In genomic region chr13:71864094-71864980, GRCh38 we compare ENCODE assay signal across 8 cellular contexts. TPM values are rescaled to one million over a fixed set of nuclear protein-coding genes. Genes with fewer than 3 reads are reported as not detected.
DNase-seq lines count a peak whose midpoint lies in the region; ATAC-seq, FAIRE-seq and TF ChIP-seq lines count a peak whose summit lies in the region.

No MANE protein-coding gene starts in this region.

- H3K36me3 ChIP-seq in left lung (no peaks in the 10 kb centered on the region), testis (ENCODE audit: low read depth, missing control alignments) (no peaks in the 10 kb centered on the region)

- ATAC-seq in left lung (peak; percentile 65), HG03378 (IDR thresholded peaks at IDR 0.05; ENCODE audit: unreplicated experiment) (no peak)

- no peak for TF ChIP-seq POLR2A in testis (IDR thresholded peaks at IDR 0.05)
- no peak for TF ChIP-seq POLR2A in GM12892 (IDR thresholded peaks at IDR 0.05; ENCODE audit: low read depth, low read length)

- no peak for FAIRE-seq in GM12892 (lab: Jason Lieb, UNC)

- H3K4me3 ChIP-seq in cardiac fibroblast (replicated peaks in 1 of 2; ENCODE audit: low read depth in 2 of 2, low read length in 2 of 2) = peak overlapping the region; percentile 36 to 45
- H3K4me3 ChIP-seq in left lung = peak overlapping the region; percentile 56 to 91
- peak overlapping the region; percentile 54 to 61 for H3K4me3 ChIP-seq in testis

- DNase-seq in ELF-1 (ENCODE audit: low read depth, low spot score) (peak; percentile 64), NCI-H2171 (lab: John Stamatoyannopoulos, UW) (peak; percentile 84), cardiac fibroblast (ENCODE audit: low read depth in 2 of 2) (peak; percentile 3 to 14), left lung (peak; percentile 67 to 88), testis (peak; percentile 34), GDM1 (lab: John Stamatoyannopoulos, UW) (no peak), GM12892 (ENCODE audit: insufficient read length) (no peak)

- WGBS in testis, 2 donors = 3 to 4% methylated on average over 39 of the region's 39 CpGs

- H3K27me3 ChIP-seq in left lung (peaks cover 9 to 38% of the 10 kb centered on the region in 2 donors), testis (no peaks in the 10 kb centered on the region)

- H3K27ac ChIP-seq in left lung = peak overlapping the region; percentile 77 to 86
- peak overlapping the region in 1 of 2 donors; percentile 26 for H3K27ac ChIP-seq in testis

- H3K4me1 ChIP-seq in left lung (peaks cover 0 to 33% of the 10 kb centered on the region in 2 donors), testis (no peaks in the 10 kb centered on the region)

- intact Hi-C loops in left lung (cut with DNase I) = no loop called here
- intact Hi-C loops in testis (cut with DNase I; ENCODE audit: low total_unique reads) = no loop called here

- H3K9me3 ChIP-seq in left lung (no peaks in the 10 kb centered on the region), testis (no peaks in the 10 kb centered on the region)

- TF ChIP-seq CTCF in cardiac fibroblast (IDR thresholded peaks at IDR 0.05; ENCODE audit: low read depth, low read length) (no peak), left lung (IDR thresholded peaks at IDR 0.05) (no peak), testis (IDR thresholded peaks at IDR 0.05) (no peak)

RNA-seq across cellular contexts. Expression of gene DACH1, which starts 2.7 kb away (rescaled TPM):
- 1 to 10 TPM; 4.6 to 8.1 TPM for total RNA-seq in left lung
- 1 to 10 TPM; 4.7 to 5.4 TPM for total RNA-seq in testis
- polyA plus RNA-seq in testis (ENCODE audit: insufficient read depth, low read depth, low replicate concordance) = 11.1 TPM
- not detected for polyA plus RNA-seq in GM12892 (2012; ENCODE audit: missing spikeins)

Comparison
In these comparisons a context has a peak if more than half of its experiments do, and no peak if none do; other contexts are left out.
1. DNase-seq: peak in ELF-1 (single experiment), NCI-H2171 (single experiment), cardiac fibroblast (2 of 2), left lung (2 of 2) and testis (single experiment); none in GDM1 (single experiment) and GM12892 (single experiment).
2. Peak in every context shown above with its lines, with median percentiles within 50 percentile points of each other: H3K4me3 ChIP-seq.